1 cellular context compared by ENCODE assay signal in genomic region chr4:168516841-168517240, GRCh38.
TF ChIP-seq lines count a peak whose summit lies in the region.

No MANE protein-coding gene starts in this region.

TF ChIP-seq in HepG2, 621 proteins besides CTCF, POLR2A, EP300 and RAD21 (continued from another document):
- TF ChIP-seq HMGXB3 (CRISPR knock-in tag; IDR thresholded peaks at IDR 0.05; ENCODE audit: borderline replicate concordance) = no peak
- no peak for TF ChIP-seq DBP (CRISPR knock-in tag; IDR thresholded peaks at IDR 0.05; ENCODE audit: not compliant biosample characterization)
